Comparison of ENCODE assay signal across 10 cellular contexts in the genomic region with DNA sequence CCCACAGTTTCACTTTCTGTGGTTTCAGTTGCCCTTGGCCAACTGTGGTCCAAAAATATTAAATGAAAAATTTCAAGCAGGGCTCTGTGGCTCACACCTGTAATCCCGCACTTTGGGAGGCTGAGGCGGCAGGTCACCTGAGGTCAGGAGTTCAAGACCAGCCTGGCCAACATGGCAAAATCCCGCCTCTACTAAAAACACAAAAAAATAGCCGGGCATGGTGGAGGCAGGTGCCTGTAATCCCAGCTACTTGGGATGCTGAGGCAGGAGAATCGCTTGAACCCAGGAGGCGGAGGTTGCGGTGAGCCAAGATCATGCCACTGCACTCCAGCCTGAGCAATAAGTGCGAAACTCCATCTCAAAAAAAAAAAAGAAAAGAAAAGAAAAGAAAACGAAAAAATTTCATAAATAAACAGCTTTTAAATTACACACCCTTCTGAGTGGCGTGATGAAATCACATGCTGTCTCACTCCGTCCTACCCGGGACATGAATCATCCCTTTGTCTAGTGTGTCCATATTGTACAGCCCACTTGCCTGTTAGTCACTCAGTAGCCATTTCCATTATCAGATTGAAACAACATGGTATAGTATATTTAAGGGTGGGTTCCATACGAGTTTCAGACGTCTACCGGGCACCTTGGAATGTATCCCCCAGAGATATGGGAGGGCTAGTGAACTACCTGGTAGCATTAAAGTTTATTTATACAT. TPM values are rescaled to one million over a fixed set of nuclear protein-coding genes. Genes with fewer than 3 reads are reported as not detected.
DNase-seq lines count a peak whose midpoint lies in the region; TF ChIP-seq lines count a peak whose summit lies in the region.
"Had no signal": no experiment of that assay in that cellular context is flagged by ENCODE, and none has a peak within 500 bp of the region (broad histone marks: within the 10 kb centered on the region; RNA-seq: fewer than 3 reads in every experiment).

No MANE protein-coding gene starts in this region.

- H3K4me3 Mint-ChIP-seq in glutamatergic neuron (ENCODE audit: unreplicated experiment), result no peak overlapping the region
- no peak overlapping the region for H3K4me3 Mint-ChIP-seq in activated naive CD4-positive, alpha-beta T cell treated with anti-CD3 and anti-CD28 coated beads for 36 hours
- no peak overlapping the region for H3K4me3 Mint-ChIP-seq in activated CD4-positive, alpha-beta T cell treated with anti-CD3 and anti-CD28 coated beads, Interleukin-2, amount 10 ng/mL, durations not matched to agents 24 days and 14 days
- H3K4me3 Mint-ChIP-seq: CD8-positive, alpha-beta memory T cell had no signal

- peak; percentile 70 for DNase-seq in AG20443 (ENCODE audit: low spot score)
- peak; percentile 84 for DNase-seq in NCI-H226
- DNase-seq in dermis microvascular lymphatic vessel endothelial cell (ENCODE audit: low read depth in 2 of 2), result peak; percentile 88 to 97
- peak; percentile 67 for DNase-seq in midbrain (lab: John Stamatoyannopoulos, UW)
- DNase-seq in glutamatergic neuron, result no peak
- DNase-seq in activated naive CD4-positive, alpha-beta T cell treated with anti-CD3 and anti-CD28 coated beads for 36 hours, result no peak
- no peak for DNase-seq in NCI-H2107 treated with DMSO at 0.1 percent for 48 hours (lab: John Stamatoyannopoulos, UW; ENCODE audit: unreplicated experiment)
- no peak for DNase-seq in activated CD4-positive, alpha-beta T cell treated with anti-CD3 and anti-CD28 coated beads, Interleukin-2, amount 10 ng/mL, durations not matched to agents 24 days and 14 days
- DNase-seq: activated T-cell treated with anti-CD3 and anti-CD28 coated beads, Interleukin-2, amount 50 U/mL, for 1 hour; CD8-positive, alpha-beta memory T cell had no signal

- H3K36me3 Mint-ChIP-seq in glutamatergic neuron (ENCODE audit: unreplicated experiment), result no peaks in the 10 kb centered on the region
- H3K36me3 Mint-ChIP-seq in activated naive CD4-positive, alpha-beta T cell treated with anti-CD3 and anti-CD28 coated beads for 36 hours (ENCODE audit: low read depth), result no peaks in the 10 kb centered on the region
- no peaks in the 10 kb centered on the region for H3K36me3 Mint-ChIP-seq in activated CD4-positive, alpha-beta T cell treated with anti-CD3 and anti-CD28 coated beads, Interleukin-2, amount 10 ng/mL, durations not matched to agents 24 days and 14 days (ENCODE audit: low read depth)
- H3K36me3 Mint-ChIP-seq: CD8-positive, alpha-beta memory T cell had no signal

- CTCF ChIA-PET in activated naive CD4-positive, alpha-beta T cell treated with anti-CD3 and anti-CD28 coated beads for 36 hours (lab: Charles Lee), result interaction anchor here (0.5 kb wide), 1 partner anchor 48 kb away, joined by 7 read pairs; no protein-coding TSS in a partner anchor

- H3K27me3 Mint-ChIP-seq in glutamatergic neuron (ENCODE audit: unreplicated experiment), result peaks cover 3% of the 10 kb centered on the region
- H3K27me3 Mint-ChIP-seq in activated naive CD4-positive, alpha-beta T cell treated with anti-CD3 and anti-CD28 coated beads for 36 hours (ENCODE audit: low read depth), result peaks cover 5% of the 10 kb centered on the region
- H3K27me3 Mint-ChIP-seq in activated CD4-positive, alpha-beta T cell treated with anti-CD3 and anti-CD28 coated beads, Interleukin-2, amount 10 ng/mL, durations not matched to agents 24 days and 14 days, result peaks cover 10% of the 10 kb centered on the region

- intact Hi-C loops in activated naive CD4-positive, alpha-beta T cell treated with anti-CD3 and anti-CD28 coated beads for 36 hours (cut with micrococcal nuclease), result no loop called here
- intact Hi-C loops in activated CD4-positive, alpha-beta T cell treated with anti-CD3 and anti-CD28 coated beads, Interleukin-2, amount 10 ng/mL, durations not matched to agents 24 days and 14 days (cut with micrococcal nuclease), result no loop called here

- peaks cover 2% of the 10 kb centered on the region for H3K9me3 Mint-ChIP-seq in glutamatergic neuron (ENCODE audit: unreplicated experiment)
- H3K9me3 Mint-ChIP-seq in activated naive CD4-positive, alpha-beta T cell treated with anti-CD3 and anti-CD28 coated beads for 36 hours, result no peaks in the 10 kb centered on the region
- H3K9me3 Mint-ChIP-seq in activated CD4-positive, alpha-beta T cell treated with anti-CD3 and anti-CD28 coated beads, Interleukin-2, amount 10 ng/mL, durations not matched to agents 24 days and 14 days, result no peaks in the 10 kb centered on the region
- H3K9me3 Mint-ChIP-seq: CD8-positive, alpha-beta memory T cell had no signal

- H3K27ac Mint-ChIP-seq in glutamatergic neuron (ENCODE audit: unreplicated experiment), result no peak overlapping the region
- no peak overlapping the region for H3K27ac Mint-ChIP-seq in activated naive CD4-positive, alpha-beta T cell treated with anti-CD3 and anti-CD28 coated beads for 36 hours
- no peak overlapping the region for H3K27ac Mint-ChIP-seq in activated CD4-positive, alpha-beta T cell treated with anti-CD3 and anti-CD28 coated beads, Interleukin-2, amount 10 ng/mL, durations not matched to agents 24 days and 14 days
- H3K27ac Mint-ChIP-seq: CD8-positive, alpha-beta memory T cell had no signal

- peaks cover 14% of the 10 kb centered on the region for H3K4me1 Mint-ChIP-seq in glutamatergic neuron (ENCODE audit: low read depth, unreplicated experiment)
- no peaks in the 10 kb centered on the region for H3K4me1 Mint-ChIP-seq in activated naive CD4-positive, alpha-beta T cell treated with anti-CD3 and anti-CD28 coated beads for 36 hours (ENCODE audit: low read depth)
- H3K4me1 Mint-ChIP-seq in activated CD4-positive, alpha-beta T cell treated with anti-CD3 and anti-CD28 coated beads, Interleukin-2, amount 10 ng/mL, durations not matched to agents 24 days and 14 days, result no peaks in the 10 kb centered on the region
- H3K4me1 Mint-ChIP-seq: CD8-positive, alpha-beta memory T cell had no signal

- TF ChIP-seq CTCF in glutamatergic neuron (IDR thresholded peaks at IDR 0.05; ENCODE audit: partially characterized antibody, unreplicated experiment), result no peak

RNA-seq across cellular contexts. Expression of a gene that starts 11.7 kb away (rescaled TPM):
- total RNA-seq in dermis microvascular lymphatic vessel endothelial cell, result 87.4 and 118 TPM in 2 replicates
- 50.3 TPM for total RNA-seq in glutamatergic neuron (ENCODE audit: unreplicated experiment)
- 1 to 10 TPM; 5.5 to 8.0 TPM for total RNA-seq in activated naive CD4-positive, alpha-beta T cell treated with anti-CD3 and anti-CD28 coated beads for 36 hours
- total RNA-seq in activated CD4-positive, alpha-beta T cell treated with anti-CD3 and anti-CD28 coated beads, Interleukin-2, amount 10 ng/mL, durations not matched to agents 24 days and 14 days, result 3.6 and 5.4 TPM in 2 replicates

Comparison
In these comparisons a context has a peak if more than half of its experiments do, and no peak if none do; other contexts are left out.
1. DNase-seq: peak in AG20443 (single experiment), NCI-H226 (single experiment), dermis microvascular lymphatic vessel endothelial cell (2 of 2) and midbrain (single experiment); none in glutamatergic neuron (single experiment), activated naive CD4-positive, alpha-beta T cell treated with anti-CD3 and anti-CD28 coated beads for 36 hours (single experiment), NCI-H2107 treated with DMSO at 0.1 percent for 48 hours (single experiment) and activated CD4-positive, alpha-beta T cell treated with anti-CD3 and anti-CD28 coated beads, Interleukin-2, amount 10 ng/mL, durations not matched to agents 24 days and 14 days (single experiment).